Comparison of ENCODE assay signal across 23 cellular contexts in genomic region chrX:46198858-46199257, GRCh38.
"Had no signal": no experiment of that assay in that cellular context is flagged by ENCODE, and none has a peak within 500 bp of the region (broad histone marks: within the 10 kb centered on the region; RNA-seq: fewer than 3 reads in every experiment).

No MANE protein-coding gene starts in this region.

- H3K4me1 Mint-ChIP-seq: activated B cell treated with CpG ODN at 0.5 μM for 24 hours, natural killer cell had no signal

- H3K4me1 ChIP-seq: body of pancreas, esophagus muscularis mucosa, heart left ventricle, sigmoid colon, testis, uterus had no signal

- DNase-seq: activated B cell treated with CpG ODN at 0.5 μM for 24 hours; activated CD4-positive, alpha-beta memory T cell treated with anti-CD3 and anti-CD28 coated beads for 36 hours; activated CD4-positive, alpha-beta T cell treated with anti-CD3 and anti-CD28 coated beads for 48 hours; activated effector memory CD4-positive, alpha-beta T cell treated with anti-CD3 and anti-CD28 coated beads, Interleukin-2, amount 50 U/mL, for 16 hours; activated naive CD4-positive, alpha-beta T cell treated with anti-CD3 and anti-CD28 coated beads, Interleukin-2, amount 10 ng/mL, durations not matched to agents 7 days and 5 days; body of pancreas; caudate nucleus; dermis blood vessel endothelial cell; effector CD8-positive, alpha-beta T cell; heart left ventricle; midbrain; natural killer cell; retina; sigmoid colon; stimulated activated CD4-positive, alpha-beta T cell treated with anti-CD3 and anti-CD28 coated beads, Interleukin-2, amount 100 ng/mL, for 48 hours; stimulated activated CD8-positive, alpha-beta memory T cell treated with anti-CD3 and anti-CD28 coated beads, Interleukin-4, amount 100 ng/mL, for 48 hours; stimulated activated naive CD4-positive, alpha-beta T cell; testis; trophoblast cell; uterus had no signal

- H3K4me3 Mint-ChIP-seq: activated B cell treated with CpG ODN at 0.5 μM for 24 hours; activated CD4-positive, alpha-beta memory T cell treated with anti-CD3 and anti-CD28 coated beads for 36 hours; activated naive CD4-positive, alpha-beta T cell treated with anti-CD3 and anti-CD28 coated beads, Interleukin-2, amount 10 ng/mL, durations not matched to agents 7 days and 5 days; natural killer cell; T-helper 1 cell treated with Interleukin-12 subunit alpha and Interleukin-12 subunit beta and Interleukin-4 antibody, amounts not matched to agents 30 μg/mL and 1 μg/mL, for 36 hours had no signal

- H3K27me3 Mint-ChIP-seq: activated CD4-positive, alpha-beta memory T cell treated with anti-CD3 and anti-CD28 coated beads for 36 hours had no signal

- H3K27me3 ChIP-seq: body of pancreas, esophagus muscularis mucosa, testis, uterus had no signal

- H3K4me3 ChIP-seq: body of pancreas, esophagus muscularis mucosa, heart left ventricle, sigmoid colon, testis, uterus had no signal

- H3K36me3 ChIP-seq: esophagus muscularis mucosa, heart left ventricle, sigmoid colon, uterus had no signal

- H3K9me3 ChIP-seq: body of pancreas, sigmoid colon, testis, uterus had no signal

- H3K36me3 Mint-ChIP-seq: activated CD4-positive, alpha-beta memory T cell treated with anti-CD3 and anti-CD28 coated beads for 36 hours; activated naive CD4-positive, alpha-beta T cell treated with anti-CD3 and anti-CD28 coated beads, Interleukin-2, amount 10 ng/mL, durations not matched to agents 7 days and 5 days; natural killer cell had no signal

- H3K27ac ChIP-seq: body of pancreas, esophagus muscularis mucosa, heart left ventricle, sigmoid colon, testis, uterus had no signal

- ATAC-seq: body of pancreas, heart left ventricle, left lobe of liver, natural killer cell had no signal

- H3K27ac Mint-ChIP-seq: activated B cell treated with CpG ODN at 0.5 μM for 24 hours; activated CD4-positive, alpha-beta memory T cell treated with anti-CD3 and anti-CD28 coated beads for 36 hours; activated naive CD4-positive, alpha-beta T cell treated with anti-CD3 and anti-CD28 coated beads, Interleukin-2, amount 10 ng/mL, durations not matched to agents 7 days and 5 days; natural killer cell; T-helper 1 cell treated with Interleukin-12 subunit alpha and Interleukin-12 subunit beta and Interleukin-4 antibody, amounts not matched to agents 30 μg/mL and 1 μg/mL, for 36 hours had no signal
